In genomic region chr4:138028923-138029322, GRCh38 we compare ENCODE assay signal across 21 cellular contexts.
DNase-seq lines count a peak whose midpoint lies in the region; ATAC-seq, FAIRE-seq and TF ChIP-seq lines count a peak whose summit lies in the region.
"Had no signal": no experiment of that assay in that cellular context is flagged by ENCODE, and none has a peak within 500 bp of the region (broad histone marks: within the 10 kb centered on the region; RNA-seq: fewer than 3 reads in every experiment).

No MANE protein-coding gene starts in this region.

- no peaks in the 10 kb centered on the region for H3K9me2 ChIP-seq in GM23338 (ENCODE audit: insufficient read depth)

- no peak overlapping the region for H2BK5ac ChIP-seq in H1 (ENCODE audit: low read depth, low read length)
- no peak overlapping the region for H2BK5ac ChIP-seq in mesendoderm (ENCODE audit: low read length)

- DNase-seq in GM23338 (ENCODE audit: low spot score) = peak; percentile 19
- no peak for DNase-seq in H1 (ENCODE audit: low read depth in 1 of 2, low spot score in 2 of 2)
- DNase-seq in mesendoderm = no peak
- no peak for DNase-seq in 8988T
- DNase-seq in NCI-H2171 (lab: John Stamatoyannopoulos, UW) = no peak
- DNase-seq: AML-193; Caco-2; Calu3; CD4-positive, alpha-beta T cell; CD8-positive, alpha-beta T cell; DMS79 treated with DMSO at 0.1 percent for 48 hours; GF-D8 had no signal

- H3K27ac ChIP-seq in GM23338 (ENCODE audit: low read depth) = no peak overlapping the region
- H3K27ac ChIP-seq in H1 (ENCODE audit: low read depth, low read length) = no peak overlapping the region
- no peak overlapping the region for H3K27ac ChIP-seq in mesendoderm (ENCODE audit: low read depth, low read length)
- H3K27ac ChIP-seq: 22Rv1; BLaER1 treated with 17β-estradiol and CSF1 and Interleukin-3, amounts not matched to agents 10 nM and 100 nM; C4-2B had no signal

- H3K14ac ChIP-seq in H1 (ENCODE audit: insufficient read length) = no peak overlapping the region

- no peak for TF ChIP-seq RAD21 in H1 (IDR thresholded peaks at IDR 0.05 in 1 of 2, conservative IDR thresholded peaks at IDR 0.05 in 1 of 2; ENCODE audit: low read depth in 2 of 2, low read length in 2 of 2)

- H3K9ac ChIP-seq in H1 (replicated peaks in 1 of 4; ENCODE audit: extremely low read depth in 1 of 4, low read depth in 3 of 4, low read length in 3 of 4) (no peak overlapping the region), mesendoderm (ENCODE audit: low read length) (no peak overlapping the region)
- H3K9ac ChIP-seq: BLaER1 treated with 17β-estradiol and CSF1 and Interleukin-3, amounts not matched to agents 10 nM and 100 nM had no signal

- H3K23me2 ChIP-seq in H1 (ENCODE audit: low read depth, low read length) = no peaks in the 10 kb centered on the region

- H3K36me3 Mint-ChIP-seq in GM23338 (ENCODE audit: low read depth) = no peaks in the 10 kb centered on the region
- H3K36me3 Mint-ChIP-seq: CD8-positive, alpha-beta T cell had no signal

- H3K4me3 Mint-ChIP-seq in GM23338 = no peak overlapping the region
- H3K4me3 Mint-ChIP-seq: B cell; CD4-positive, alpha-beta T cell; CD8-positive, alpha-beta T cell had no signal

- no peak overlapping the region for H3K4me3 ChIP-seq in GM23338
- H3K4me3 ChIP-seq in H1 (ENCODE audit: extremely low read depth in 1 of 4, insufficient read depth in 2 of 4, low read depth in 3 of 4, low read length in 4 of 4) = no peak overlapping the region
- H3K4me3 ChIP-seq in mesendoderm (ENCODE audit: low read length) = no peak overlapping the region
- H3K4me3 ChIP-seq: BLaER1 treated with 17β-estradiol and CSF1 and Interleukin-3, amounts not matched to agents 10 nM and 100 nM had no signal

- H3K4me2 ChIP-seq in GM23338 (no peak overlapping the region), H1 (ENCODE audit: insufficient read depth in 1 of 2, low read depth in 2 of 2, low read length in 2 of 2) (no peak overlapping the region), mesendoderm (ENCODE audit: low read length) (no peak overlapping the region)
- H3K4me2 ChIP-seq: BLaER1 treated with 17β-estradiol and CSF1 and Interleukin-3, amounts not matched to agents 10 nM and 100 nM had no signal

- no peak for TF ChIP-seq CTCF in GM23338 (conservative IDR thresholded peaks at IDR 0.05; ENCODE audit: low read depth in 2 of 2)
- TF ChIP-seq CTCF in H1 (IDR thresholded peaks at IDR 0.05; ENCODE audit: control extremely low read depth in 1 of 3, insufficient read depth in 1 of 3, low read depth in 1 of 3, low read length in 3 of 3) = no peak

- H3K18ac ChIP-seq in H1 (ENCODE audit: extremely low read depth, low read length) (no peak overlapping the region), mesendoderm (ENCODE audit: low read length) (no peak overlapping the region)

- H2AFZ ChIP-seq in GM23338 (peak overlapping the region; percentile 25; the same call in 1 of the 2 replicates), H1 (ENCODE audit: low read length) (0 out of 2 replicates have a peak overlapping the region, but pooled peaks have one; percentile 34)

- no peaks in the 10 kb centered on the region for H3F3A ChIP-seq in GM23338 (replicated peaks; ENCODE audit: low read depth)

- no peak overlapping the region for H2BK20ac ChIP-seq in H1 (ENCODE audit: low read length)

- no peak for TF ChIP-seq EP300 in H1 (IDR thresholded peaks at IDR 0.05; ENCODE audit: borderline replicate concordance in 1 of 2, low read depth in 2 of 2, low read length in 2 of 2)

- POLR2A ChIA-PET in H1 (lab: Charles Lee; ENCODE audit: partially characterized antibody) = no interaction called here

- no peak overlapping the region for H2BK15ac ChIP-seq in H1 (ENCODE audit: low read length)
- H2BK15ac ChIP-seq in mesendoderm (replicated peaks; ENCODE audit: low read depth) = no peak overlapping the region

- 0 out of 2 replicates have a peak overlapping the region, but pooled peaks have one; percentile 4 for H3K27ac Mint-ChIP-seq in GM23338
- H3K27ac Mint-ChIP-seq: B cell; CD4-positive, alpha-beta T cell; CD8-positive, alpha-beta T cell had no signal

- no peaks in the 10 kb centered on the region for H3K9me3 Mint-ChIP-seq in GM23338
- H3K9me3 Mint-ChIP-seq: CD4-positive, alpha-beta T cell; CD8-positive, alpha-beta T cell had no signal

- H3K4ac ChIP-seq in H1 (replicated peaks; ENCODE audit: insufficient read length, low read depth, low read length) (no peak overlapping the region), mesendoderm (ENCODE audit: low read depth, low read length) (no peak overlapping the region)

- H4K20me1 ChIP-seq in GM23338 (replicated peaks; ENCODE audit: insufficient read depth) (no peaks in the 10 kb centered on the region), H1 (replicated peaks in 1 of 2; ENCODE audit: control insufficient read depth in 1 of 2, insufficient read depth in 2 of 2, low read length in 2 of 2) (no peaks in the 10 kb centered on the region)
- H4K20me1 ChIP-seq: BLaER1 treated with 17β-estradiol and CSF1 and Interleukin-3, amounts not matched to agents 10 nM and 100 nM had no signal

- H3K56ac ChIP-seq in H1 (replicated peaks; ENCODE audit: insufficient read length, low read depth, low read length) (no peak overlapping the region), mesendoderm (ENCODE audit: low read length) (no peak overlapping the region)

- H3K4me1 ChIP-seq in GM23338 (ENCODE audit: insufficient read depth) (no peaks in the 10 kb centered on the region), H1 (replicated peaks in 1 of 4; ENCODE audit: control insufficient read depth in 3 of 4, insufficient read depth in 4 of 4, low read length in 3 of 4) (peaks cover 0 to 4% (median 0%) of the 10 kb centered on the region in 4 experiments; a peak in 2 of 7 replicates), mesendoderm (ENCODE audit: control insufficient read depth, low read depth, low read length) (no peaks in the 10 kb centered on the region)
- H3K4me1 ChIP-seq: BLaER1 treated with 17β-estradiol and CSF1 and Interleukin-3, amounts not matched to agents 10 nM and 100 nM; Caco-2 had no signal

- H4K5ac ChIP-seq in H1 (ENCODE audit: insufficient read length, low read depth, low read length) = no peak overlapping the region
- H4K5ac ChIP-seq in mesendoderm (ENCODE audit: low read length) = no peak overlapping the region

- peaks cover 6% of the 10 kb centered on the region; the same call in 1 of the 3 replicates for H3K4me1 Mint-ChIP-seq in GM23338
- H3K4me1 Mint-ChIP-seq: B cell had no signal

- no peak overlapping the region for H2BK12ac ChIP-seq in H1 (ENCODE audit: low read depth, low read length)

- H4K8ac ChIP-seq in H1 (ENCODE audit: extremely low read depth, insufficient read depth, low read length) (no peak overlapping the region), mesendoderm (ENCODE audit: low read depth, low read length) (no peak overlapping the region)

- no peak for FAIRE-seq in H1 (lab: Jason Lieb, UNC)
- FAIRE-seq: A204.1, D721Med, G401.6, GM12891, GM19239 had no signal

- H2BK120ac ChIP-seq in H1 (replicated peaks; ENCODE audit: low read depth, low read length) (no peak overlapping the region), mesendoderm (ENCODE audit: low read depth, low read length) (peak overlapping the region; percentile 21)

- peak; percentile 69 for ATAC-seq in GM23338
- ATAC-seq: CD8-positive, alpha-beta T cell had no signal

- no peak overlapping the region for H4K91ac ChIP-seq in H1 (replicated peaks; ENCODE audit: insufficient read length, low read length)

- H3K23ac ChIP-seq in H1 (ENCODE audit: insufficient read length) = no peak overlapping the region
- H3K23ac ChIP-seq in mesendoderm (ENCODE audit: low read length) = no peak overlapping the region

- no peak overlapping the region for H2AK5ac ChIP-seq in H1 (ENCODE audit: low read depth, low read length)
- H2AK5ac ChIP-seq in mesendoderm (ENCODE audit: low read length) = no peak overlapping the region

- H3K79me1 ChIP-seq in H1 (ENCODE audit: low read depth, low read length) (no peaks in the 10 kb centered on the region), mesendoderm (ENCODE audit: low read length) (no peaks in the 10 kb centered on the region)

- H3K36me3 ChIP-seq in GM23338 (ENCODE audit: insufficient read depth) (no peaks in the 10 kb centered on the region), H1 (ENCODE audit: control insufficient read depth in 2 of 4, insufficient read depth in 4 of 4, low read length in 3 of 4) (no peaks in the 10 kb centered on the region), mesendoderm (ENCODE audit: control insufficient read depth, insufficient read depth, low read length) (no peaks in the 10 kb centered on the region)
- H3K36me3 ChIP-seq: BLaER1 treated with 17β-estradiol and CSF1 and Interleukin-3, amounts not matched to agents 10 nM and 100 nM had no signal

- no peak for TF ChIP-seq POLR2A in H1 (IDR thresholded peaks at IDR 0.05; ENCODE audit: control extremely low read depth in 1 of 2, low read depth in 2 of 2, low read length in 2 of 2)

- no peaks in the 10 kb centered on the region for H3K9me3 ChIP-seq in H1 (ENCODE audit: insufficient read depth in 2 of 2, low read depth in 1 of 2, low read length in 1 of 2)
- H3K9me3 ChIP-seq: BLaER1 treated with 17β-estradiol and CSF1 and Interleukin-3, amounts not matched to agents 10 nM and 100 nM; Caco-2 had no signal

- 68% methylated on average over 1 of the region's 1 CpG; no CpG with 5 or more reads in 1 of the 2 experiments for WGBS in H1 (ENCODE audit: extremely low coverage in 1 of 2, insufficient coverage in 1 of 2, insufficient read length in 1 of 2, insufficient replicate concordance in 2 of 2, low coverage in 1 of 2, low lambda C conversion rate in 2 of 2, missing lambda C conversion rate in 1 of 2), 2 experiments
- WGBS in mesendoderm (ENCODE audit: extremely low coverage, insufficient coverage, low lambda C conversion rate) = no CpG with 5 or more reads among the region's 1 CpG

- H3K27me3 ChIP-seq in GM23338 (ENCODE audit: insufficient read depth) (no peaks in the 10 kb centered on the region), H1 (replicated peaks in 1 of 4; ENCODE audit: control insufficient read depth in 3 of 4, extremely low read depth in 1 of 4, insufficient read depth in 3 of 4, low read length in 3 of 4) (peaks cover 0 to 1% (median 0%) of the 10 kb centered on the region in 4 experiments; a peak in 1 of 7 replicates), mesendoderm (ENCODE audit: insufficient read depth, low read length, poor library complexity) (no peaks in the 10 kb centered on the region)
- H3K27me3 ChIP-seq: BLaER1 treated with 17β-estradiol and CSF1 and Interleukin-3, amounts not matched to agents 10 nM and 100 nM had no signal

- no peaks in the 10 kb centered on the region for H3K79me2 ChIP-seq in GM23338 (replicated peaks; ENCODE audit: insufficient read depth)
- no peaks in the 10 kb centered on the region for H3K79me2 ChIP-seq in H1 (ENCODE audit: control insufficient read depth in 1 of 2, insufficient read depth in 2 of 2, low read length in 2 of 2)
- no peaks in the 10 kb centered on the region for H3K79me2 ChIP-seq in mesendoderm (ENCODE audit: control insufficient read depth, insufficient read depth, low read length)

- CTCF ChIA-PET in H1 (lab: Charles Lee; ENCODE audit: partially characterized antibody) = interaction anchor here (0.9 to 1.5 kb wide), 5 partner anchors 9 to 466 kb away, joined by 3 to 7 read pairs (median 3); no protein-coding TSS in a partner anchor

- peaks cover 2% of the 10 kb centered on the region for H3K27me3 Mint-ChIP-seq in GM23338 (ENCODE audit: insufficient read depth, low read depth, poor library complexity)
- H3K27me3 Mint-ChIP-seq: B cell; CD4-positive, alpha-beta T cell had no signal

TF ChIP-seq in H1, 55 proteins besides CTCF, POLR2A, EP300 and RAD21 (continues in another document):
- no peak for TF ChIP-seq KDM1A (IDR thresholded peaks at IDR 0.05; ENCODE audit: borderline replicate concordance, low read length)
